In genomic region chr10:101839421-101840063, GRCh38 we compare ENCODE assay signal across 8 cellular contexts. TPM values are rescaled to one million over a fixed set of nuclear protein-coding genes. Genes with fewer than 3 reads are reported as not detected.
A peak's percentile ranks its signal among the peaks of the same experiment; 100 is the strongest.
DNase-seq lines count a peak whose midpoint lies in the region; ATAC-seq, FAIRE-seq and TF ChIP-seq lines count a peak whose summit lies in the region.

No MANE protein-coding gene starts in this region.

- peak; percentile 88 for FAIRE-seq in GM12891 (lab: Jason Lieb, UNC)

- ATAC-seq in HG03460 (IDR thresholded peaks at IDR 0.05; ENCODE audit: unreplicated experiment): no peak
- ATAC-seq in HG03159 (IDR thresholded peaks at IDR 0.05; ENCODE audit: unreplicated experiment): no peak

- H3K4me3 Mint-ChIP-seq in glutamatergic neuron (ENCODE audit: unreplicated experiment) (peak overlapping the region; percentile 88), osteocyte (ENCODE audit: unreplicated experiment) (no peak overlapping the region)

- H3K27ac Mint-ChIP-seq in glutamatergic neuron (ENCODE audit: unreplicated experiment): peak overlapping the region; percentile 6
- H3K27ac Mint-ChIP-seq in osteocyte (ENCODE audit: unreplicated experiment): peak overlapping the region; percentile 31

- H3K4me1 Mint-ChIP-seq in glutamatergic neuron (ENCODE audit: low read depth, unreplicated experiment): peaks cover 66% of the 10 kb centered on the region
- peaks cover 25% of the 10 kb centered on the region for H3K4me1 Mint-ChIP-seq in osteocyte (ENCODE audit: unreplicated experiment)

- DNase-seq in GM12891 (ENCODE audit: insufficient read length, low spot score) (peak; percentile 77), NCI-H510A treated with DMSO at 0.1 percent for 48 hours (lab: John Stamatoyannopoulos, UW) (peak; percentile 31), activated gamma-delta T cell treated with Interleukin-2 at 50 U/mL for 16 hours (peak; percentile 57), glutamatergic neuron (peak; percentile 75), osteocyte (ENCODE audit: extremely low spot score, unreplicated experiment) (no peak), NCI-H2107 (lab: John Stamatoyannopoulos, UW) (no peak)

- no peak for TF ChIP-seq POLR2A in GM12891 (IDR thresholded peaks at IDR 0.05; ENCODE audit: low read depth, low read length)

- H3K9me3 Mint-ChIP-seq in glutamatergic neuron (ENCODE audit: unreplicated experiment): peaks cover 16% of the 10 kb centered on the region
- H3K9me3 Mint-ChIP-seq in osteocyte (ENCODE audit: unreplicated experiment): no peaks in the 10 kb centered on the region

- H3K36me3 Mint-ChIP-seq in glutamatergic neuron (ENCODE audit: unreplicated experiment): no peaks in the 10 kb centered on the region
- no peaks in the 10 kb centered on the region for H3K36me3 Mint-ChIP-seq in osteocyte (ENCODE audit: unreplicated experiment)

- H3K27me3 Mint-ChIP-seq in glutamatergic neuron (ENCODE audit: unreplicated experiment) (peaks cover 20% of the 10 kb centered on the region), osteocyte (ENCODE audit: unreplicated experiment) (peaks cover 4% of the 10 kb centered on the region)

- no peak for TF ChIP-seq CTCF in glutamatergic neuron (IDR thresholded peaks at IDR 0.05; ENCODE audit: partially characterized antibody, unreplicated experiment)
- TF ChIP-seq CTCF in osteocyte (IDR thresholded peaks at IDR 0.05): no peak

TF ChIP-seq in GM12891, 5 proteins besides CTCF, POLR2A, EP300 and RAD21:
- TF ChIP-seq POLR2AphosphoS5 (IDR thresholded peaks at IDR 0.05; ENCODE audit: low read depth, low read length) (no peak), SPI1 (IDR thresholded peaks at IDR 0.05; ENCODE audit: low read depth, low read length) (no peak), TAF1 (IDR thresholded peaks at IDR 0.05; ENCODE audit: low read depth, low read length) (no peak), POU2F2 (IDR thresholded peaks at IDR 0.05; ENCODE audit: low read depth, low read length) (no peak), PAX5 (IDR thresholded peaks at IDR 0.05; ENCODE audit: insufficient read depth, low read length, severe bottlenecking) (no peak)
TF ChIP-seq in GM12891: peak in this region for 0.

RNA-seq across cellular contexts. Expression of gene KCNIP2, which starts 4.1 kb away (rescaled TPM):
- 1.5 TPM for polyA plus RNA-seq in GM12891 (2012; ENCODE audit: low read depth, missing spikeins)
- total RNA-seq in glutamatergic neuron (ENCODE audit: unreplicated experiment): 30.0 TPM
- 3.2 and 3.5 TPM in 2 replicates for total RNA-seq in osteocyte

RNA-seq across cellular contexts. Expression of gene OGA, which starts 21.3 kb away (rescaled TPM):
- 67.5 TPM for polyA plus RNA-seq in GM12891 (2012; ENCODE audit: low read depth, missing spikeins)
- total RNA-seq in glutamatergic neuron (ENCODE audit: unreplicated experiment): 277 TPM
- 113 and 127 TPM in 2 replicates for total RNA-seq in osteocyte

RNA-seq across cellular contexts. Expression of gene NPM3, which starts 56.3 kb away (rescaled TPM):
- 80.2 TPM for polyA plus RNA-seq in GM12891 (2012; ENCODE audit: low read depth, missing spikeins)
- total RNA-seq in glutamatergic neuron (ENCODE audit: unreplicated experiment) (18.1 TPM), osteocyte (35.6 and 42.6 TPM in 2 replicates)

Comparison
In these comparisons a context has a peak if more than half of its experiments do, and no peak if none do; other contexts are left out.
1. DNase-seq: peak in GM12891 (single experiment), NCI-H510A treated with DMSO at 0.1 percent for 48 hours (single experiment), activated gamma-delta T cell treated with Interleukin-2 at 50 U/mL for 16 hours (single experiment) and glutamatergic neuron (single experiment); none in osteocyte (single experiment) and NCI-H2107 (single experiment).